Comparison of ENCODE assay signal across 8 cellular contexts in the genomic region with DNA sequence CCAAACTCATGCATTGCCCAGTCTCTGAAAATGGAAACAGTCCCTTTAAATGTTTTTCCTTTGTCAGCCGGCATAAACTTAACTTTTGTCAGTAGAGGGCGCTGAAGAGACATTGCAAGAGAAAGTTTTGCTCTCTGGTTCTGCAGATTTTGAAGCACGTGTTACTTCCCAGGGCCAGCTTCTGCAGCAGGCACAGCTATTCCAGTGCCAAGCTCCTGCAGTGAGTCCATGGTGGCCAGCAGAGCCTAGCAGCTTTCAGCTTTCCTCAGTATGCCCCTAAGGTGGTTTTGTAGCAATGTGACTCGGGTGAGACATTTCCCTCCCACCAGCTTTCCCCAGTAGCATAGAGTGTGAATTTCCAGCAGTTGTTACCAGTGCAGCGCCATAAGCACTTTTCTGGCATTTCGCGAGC. TPM values are rescaled to one million over a fixed set of nuclear protein-coding genes. Genes with fewer than 3 reads are reported as not detected.
A peak's percentile ranks its signal among the peaks of the same experiment; 100 is the strongest.
DNase-seq lines count a peak whose midpoint lies in the region; ATAC-seq and TF ChIP-seq lines count a peak whose summit lies in the region.

No MANE protein-coding gene starts in this region.

- H2BK120ac ChIP-seq in neuronal stem cell (ENCODE audit: low read depth, low read length): no peak overlapping the region

- no peaks in the 10 kb centered on the region for H3K9me3 Mint-ChIP-seq in activated T-cell treated with anti-CD3 and anti-CD28 coated beads, Interleukin-2, amount 50 U/mL, for 24 hours
- no peaks in the 10 kb centered on the region for H3K9me3 Mint-ChIP-seq in type B pancreatic cell

- ATAC-seq in GM21515 (IDR thresholded peaks at IDR 0.05; ENCODE audit: unreplicated experiment) (peak; percentile 46), PC-3 (peak; percentile 59)

- H2BK15ac ChIP-seq in neuronal stem cell (ENCODE audit: low read length): no peak overlapping the region

- no peak overlapping the region for H3K23ac ChIP-seq in neuronal stem cell (ENCODE audit: low read depth, low read length, poor library complexity)

- H3K9ac ChIP-seq in PC-3 (ENCODE audit: low read length) (no peak overlapping the region), neuronal stem cell (ENCODE audit: low read depth, low read length, poor library complexity) (no peak overlapping the region)

- no peaks in the 10 kb centered on the region for H3K79me1 ChIP-seq in neuronal stem cell (ENCODE audit: low read depth, low read length)

- H2BK5ac ChIP-seq in neuronal stem cell (ENCODE audit: low read length): no peak overlapping the region

- H3K9me2 ChIP-seq in PC-3 (replicated peaks; ENCODE audit: low read length): no peaks in the 10 kb centered on the region

- no peak overlapping the region for H4K91ac ChIP-seq in neuronal stem cell (ENCODE audit: low read depth, low read length, poor library complexity)

- no peaks in the 10 kb centered on the region for H3F3A ChIP-seq in PC-3 (ENCODE audit: low read length, unreplicated experiment)

- H3K27me3 ChIP-seq in PC-3 (ENCODE audit: low read length) (no peaks in the 10 kb centered on the region), neuronal stem cell (ENCODE audit: control insufficient read depth in 3 of 3, insufficient read depth in 3 of 3, low read depth in 1 of 3, low read length in 3 of 3) (no peaks in the 10 kb centered on the region)

- H2BK12ac ChIP-seq in neuronal stem cell (ENCODE audit: low read length): no peak overlapping the region

- BruUV-seq in PC-3 (replicated peaks; lab: Mats Ljungman, UMichigan): no TSS peak

- no peaks in the 10 kb centered on the region for H3K36me3 Mint-ChIP-seq in activated T-cell treated with anti-CD3 and anti-CD28 coated beads, Interleukin-2, amount 50 U/mL, for 24 hours (ENCODE audit: low read depth)
- no peaks in the 10 kb centered on the region for H3K36me3 Mint-ChIP-seq in type B pancreatic cell

- DNase-seq in DMS53 (lab: John Stamatoyannopoulos, UW) (peak; percentile 96), HuH-7 (ENCODE audit: low spot score) (peak; percentile 23), PC-3 (peak; percentile 91), fibroblast of pulmonary artery (ENCODE audit: low read depth) (peak; percentile 93), neuronal stem cell (ENCODE audit: low spot score) (peak; percentile 78), type B pancreatic cell (ENCODE audit: extremely low spot score, unreplicated experiment) (no peak)
- DNase-seq in activated T-cell treated with anti-CD3 and anti-CD28 coated beads, Interleukin-2, amount 50 U/mL, for 24 hours: peak; percentile 66

- TF ChIP-seq CTCF in PC-3 (conservative IDR thresholded peaks at IDR 0.05; ENCODE audit: low read depth, low read length): peak; percentile 90
- TF ChIP-seq CTCF in fibroblast of pulmonary artery (IDR thresholded peaks at IDR 0.05; ENCODE audit: low read length, missing control alignments): peak; percentile 89
- peak; percentile 86 for TF ChIP-seq CTCF in type B pancreatic cell (conservative IDR thresholded peaks at IDR 0.05)

- no peak overlapping the region for H3K4ac ChIP-seq in neuronal stem cell (ENCODE audit: low read length)

- POLR2A ChIA-PET in PC-3 (lab: Charles Lee; ENCODE audit: unreplicated experiment): no interaction called here

- H3K79me2 ChIP-seq in PC-3 (ENCODE audit: low read length): no peaks in the 10 kb centered on the region

- H3K27me3 Mint-ChIP-seq in activated T-cell treated with anti-CD3 and anti-CD28 coated beads, Interleukin-2, amount 50 U/mL, for 24 hours: no peaks in the 10 kb centered on the region
- H3K27me3 Mint-ChIP-seq in type B pancreatic cell: no peaks in the 10 kb centered on the region

- peak overlapping the region; percentile 9; the same call in 1 of the 2 replicates for H3K4me2 ChIP-seq in PC-3 (ENCODE audit: low read length)
- H3K4me2 ChIP-seq in neuronal stem cell (ENCODE audit: insufficient read depth, low read length, poor library complexity, severe bottlenecking): no peak overlapping the region

- H2AFZ ChIP-seq in PC-3 (ENCODE audit: low read length) (peak overlapping the region; percentile 49), neuronal stem cell (ENCODE audit: low read length) (peak overlapping the region; percentile 64)

- no peak overlapping the region for H3K27ac Mint-ChIP-seq in activated T-cell treated with anti-CD3 and anti-CD28 coated beads, Interleukin-2, amount 50 U/mL, for 24 hours
- H3K27ac Mint-ChIP-seq in type B pancreatic cell: no peak overlapping the region

- CTCF ChIA-PET in PC-3 (lab: Charles Lee): interaction anchor here (0.5 to 0.8 kb wide), 5 partner anchors 10 to 134 kb away, joined by 3 to 5 read pairs (median 4); no protein-coding TSS in a partner anchor

- peaks cover 41% of the 10 kb centered on the region for H3K4me1 Mint-ChIP-seq in activated T-cell treated with anti-CD3 and anti-CD28 coated beads, Interleukin-2, amount 50 U/mL, for 24 hours (ENCODE audit: low read depth)
- H3K4me1 Mint-ChIP-seq in type B pancreatic cell (ENCODE audit: unreplicated experiment): peaks cover 25% of the 10 kb centered on the region

- H3K27ac ChIP-seq in PC-3 (ENCODE audit: low read length): no peak overlapping the region
- H3K27ac ChIP-seq in neuronal stem cell (replicated peaks; ENCODE audit: low read length): no peak overlapping the region

- H3K9me3 ChIP-seq in PC-3 (ENCODE audit: low read length): no peaks in the 10 kb centered on the region
- H3K9me3 ChIP-seq in neuronal stem cell (replicated peaks in 1 of 2; ENCODE audit: control insufficient read depth in 2 of 2, insufficient read depth in 1 of 2, low read depth in 1 of 2, low read length in 2 of 2): no peaks in the 10 kb centered on the region

- WGBS in neuronal stem cell (ENCODE audit: extremely low coverage in 2 of 2, insufficient read length in 2 of 2, insufficient replicate concordance in 1 of 2), 2 donors: no CpG with 5 or more reads among the region's 7 CpGs

- no peak overlapping the region for H3K4me3 ChIP-seq in PC-3 (ENCODE audit: low read length)
- no peak overlapping the region for H3K4me3 ChIP-seq in fibroblast of pulmonary artery (replicated peaks; ENCODE audit: low read depth, low read length)
- H3K4me3 ChIP-seq in neuronal stem cell (ENCODE audit: low read length in 2 of 2): no peak overlapping the region

- no peak overlapping the region for H2AK5ac ChIP-seq in neuronal stem cell (ENCODE audit: low read depth, low read length)

- H3K14ac ChIP-seq in neuronal stem cell (ENCODE audit: low read length): no peak overlapping the region

- H3K18ac ChIP-seq in neuronal stem cell (ENCODE audit: low read length): no peak overlapping the region

- H3K4me1 ChIP-seq in PC-3 (ENCODE audit: insufficient read depth, low read length): peaks cover 24% of the 10 kb centered on the region
- peaks cover 2% of the 10 kb centered on the region in 2 donors for H3K4me1 ChIP-seq in neuronal stem cell (ENCODE audit: control insufficient read depth in 2 of 2, insufficient read depth in 1 of 2, low read depth in 1 of 2, low read length in 2 of 2)

- intact Hi-C loops in PC-3 (cut with micrococcal nuclease): loop anchor here (1.0 to 2.0 kb wide), 2 partner anchors 59 to 579 kb away; no protein-coding TSS in a partner anchor

- no peak overlapping the region for H4K8ac ChIP-seq in neuronal stem cell (ENCODE audit: low read depth, low read length)

- H3K36me3 ChIP-seq in PC-3 (ENCODE audit: low read depth, low read length) (no peaks in the 10 kb centered on the region), neuronal stem cell (replicated peaks in 1 of 2; ENCODE audit: control insufficient read depth in 2 of 2, insufficient read depth in 2 of 2, low read length in 2 of 2) (no peaks in the 10 kb centered on the region)

- H3K4me3 Mint-ChIP-seq in activated T-cell treated with anti-CD3 and anti-CD28 coated beads, Interleukin-2, amount 50 U/mL, for 24 hours: no peak overlapping the region
- no peak overlapping the region for H3K4me3 Mint-ChIP-seq in type B pancreatic cell

- no peaks in the 10 kb centered on the region for H4K20me1 ChIP-seq in PC-3 (ENCODE audit: low read length)

RNA-seq across cellular contexts. Expression of a gene that starts 2.6 kb away (rescaled TPM):
- total RNA-seq in PC-3 (2014; rRNA removed) (4.1 and 5.5 TPM in 2 replicates), type B pancreatic cell (ENCODE audit: low replicate concordance) (7.7 and 12.3 TPM in 2 replicates)
- polyA plus RNA-seq in neuronal stem cell (2013, experiment 1 of 2): not detected
- not detected for polyA plus RNA-seq in neuronal stem cell (2013, experiment 2 of 2)

RNA-seq across cellular contexts. Expression of a gene that starts 32.0 kb away (rescaled TPM):
- total RNA-seq in PC-3 (2014; rRNA removed) (7.1 and 10.4 TPM in 2 replicates), type B pancreatic cell (ENCODE audit: low replicate concordance) (3.8 and 4.8 TPM in 2 replicates)
- not detected for polyA plus RNA-seq in neuronal stem cell (2013, experiment 1 of 2)
- 0.03 TPM for polyA plus RNA-seq in neuronal stem cell (2013, experiment 2 of 2)
